In genomic region chr2:157305713-157306110, GRCh38 we compare ENCODE assay signal across 17 cellular contexts. TPM values are rescaled to one million over a fixed set of nuclear protein-coding genes. Genes with fewer than 3 reads are reported as not detected.
DNase-seq lines count a peak whose midpoint lies in the region; ATAC-seq and TF ChIP-seq lines count a peak whose summit lies in the region.
"Had no signal": no experiment of that assay in that cellular context is flagged by ENCODE, and none has a peak within 500 bp of the region (broad histone marks: within the 10 kb centered on the region; RNA-seq: fewer than 3 reads in every experiment).

No MANE protein-coding gene starts in this region.

- no peak overlapping the region for H2BK15ac ChIP-seq in IMR-90 (ENCODE audit: low read depth, low read length)

- H3K9me3 Mint-ChIP-seq in chondrocyte (ENCODE audit: low read depth) = no peaks in the 10 kb centered on the region
- H3K9me3 Mint-ChIP-seq in activated CD4-positive, alpha-beta T cell treated with anti-CD3 and anti-CD28 coated beads, Interleukin-2, amount 10 ng/mL, durations not matched to agents 24 days and 14 days = no peaks in the 10 kb centered on the region
- H3K9me3 Mint-ChIP-seq: IgD-negative memory B cell had no signal

- no peak overlapping the region for H3K27ac Mint-ChIP-seq in chondrocyte (ENCODE audit: unreplicated experiment)
- no peak overlapping the region for H3K27ac Mint-ChIP-seq in activated CD4-positive, alpha-beta T cell treated with anti-CD3 and anti-CD28 coated beads, Interleukin-2, amount 10 ng/mL, durations not matched to agents 24 days and 14 days
- H3K27ac Mint-ChIP-seq: CD4-positive, CD25-positive, alpha-beta regulatory T cell; IgD-negative memory B cell had no signal

- no peak overlapping the region for H2BK5ac ChIP-seq in IMR-90 (ENCODE audit: low read depth, low read length, poor library complexity, severe bottlenecking)

- H4K20me1 ChIP-seq in IMR-90 (ENCODE audit: insufficient read depth, low read length) = no peaks in the 10 kb centered on the region
- H4K20me1 ChIP-seq in smooth muscle cell (ENCODE audit: low read depth) = no peaks in the 10 kb centered on the region
- H4K20me1 ChIP-seq: BLaER1 treated with 17β-estradiol and CSF1 and Interleukin-3, amounts not matched to agents 10 nM and 100 nM had no signal

- CTCF ChIA-PET in IMR-90 (lab: Yijun Ruan, JAX) = interaction anchor here (0.9 to 1.1 kb wide), 3 partner anchors 13 to 705 kb away, joined by 3 to 6 read pairs (median 3); no protein-coding TSS in a partner anchor

- no peak overlapping the region for H3K23ac ChIP-seq in IMR-90 (ENCODE audit: low read depth, low read length)

- no peaks in the 10 kb centered on the region for H3K79me2 ChIP-seq in smooth muscle cell (ENCODE audit: low read depth)

- peaks cover 9% of the 10 kb centered on the region for H3K36me3 ChIP-seq in IMR-90 (ENCODE audit: control insufficient read depth, insufficient read depth, low read length)
- no peaks in the 10 kb centered on the region for H3K36me3 ChIP-seq in smooth muscle cell (ENCODE audit: low read depth)
- H3K36me3 ChIP-seq: BLaER1 treated with 17β-estradiol and CSF1 and Interleukin-3, amounts not matched to agents 10 nM and 100 nM had no signal

- no peak overlapping the region for H4K91ac ChIP-seq in IMR-90 (ENCODE audit: insufficient read depth, low read depth, low read length)

- no peak overlapping the region for H3K56ac ChIP-seq in IMR-90 (ENCODE audit: extremely low read depth, insufficient read depth, low read length)

- H3K4me2 ChIP-seq in IMR-90 (ENCODE audit: low read depth, low read length) = no peak overlapping the region
- no peak overlapping the region for H3K4me2 ChIP-seq in smooth muscle cell
- H3K4me2 ChIP-seq: BLaER1 treated with 17β-estradiol and CSF1 and Interleukin-3, amounts not matched to agents 10 nM and 100 nM had no signal

- no peak overlapping the region for H3K4me3 Mint-ChIP-seq in chondrocyte (ENCODE audit: unreplicated experiment)
- H3K4me3 Mint-ChIP-seq in activated CD4-positive, alpha-beta T cell treated with anti-CD3 and anti-CD28 coated beads, Interleukin-2, amount 10 ng/mL, durations not matched to agents 24 days and 14 days = no peak overlapping the region
- H3K4me3 Mint-ChIP-seq: CD4-positive, CD25-positive, alpha-beta regulatory T cell; IgD-negative memory B cell had no signal

- H3K9ac ChIP-seq in IMR-90 (ENCODE audit: low read depth, low read length) = no peak overlapping the region
- no peak overlapping the region for H3K9ac ChIP-seq in smooth muscle cell (ENCODE audit: low read depth)
- H3K9ac ChIP-seq: BLaER1 treated with 17β-estradiol and CSF1 and Interleukin-3, amounts not matched to agents 10 nM and 100 nM had no signal

- peaks cover 5% of the 10 kb centered on the region for H3K4me1 Mint-ChIP-seq in chondrocyte (ENCODE audit: low read depth)
- H3K4me1 Mint-ChIP-seq in activated CD4-positive, alpha-beta T cell treated with anti-CD3 and anti-CD28 coated beads, Interleukin-2, amount 10 ng/mL, durations not matched to agents 24 days and 14 days = peaks cover 14% of the 10 kb centered on the region

- no CpG with 5 or more reads among the region's 4 CpGs for WGBS in IMR-90 (ENCODE audit: extremely low coverage in 2 of 2, insufficient read length in 1 of 2), 2 experiments
- 87% methylated on average over 4 of the region's 4 CpGs for WGBS in smooth muscle cell (ENCODE audit: low lambda C conversion rate)

- POLR2A ChIA-PET in IMR-90 (lab: Charles Lee; ENCODE audit: unreplicated experiment) = no interaction called here

- intact Hi-C loops in IMR-90 (cut with micrococcal nuclease) = no loop called here
- intact Hi-C loops in dorsolateral prefrontal cortex (cut with DNase I) = loop anchor here in 1 of 2 donors (2.0 to 10.0 kb wide), 2 partner anchors 21 to 289 kb away; no protein-coding TSS in a partner anchor
- intact Hi-C loops in activated CD4-positive, alpha-beta T cell treated with anti-CD3 and anti-CD28 coated beads, Interleukin-2, amount 10 ng/mL, durations not matched to agents 24 days and 14 days (cut with micrococcal nuclease) = loop anchor here (10.0 kb wide), 3 partner anchors 319 to 1449 kb away; partner anchors contain the start of gene ACVR1C

- no peak overlapping the region for H2BK120ac ChIP-seq in IMR-90 (ENCODE audit: low read depth, low read length)

- no peak for ATAC-seq in IMR-90 (ENCODE audit: low read depth)

- TF ChIP-seq CTCF in IMR-90 (conservative IDR thresholded peaks at IDR 0.05; ENCODE audit: low read depth, low read length) (no peak), dorsolateral prefrontal cortex (IDR thresholded peaks at IDR 0.05 in 54 of 56, conservative IDR thresholded peaks at IDR 0.05 in 2 of 56; ENCODE audit: low read depth in 1 of 56, partially characterized antibody in 56 of 56) (no peak), smooth muscle cell (IDR thresholded peaks at IDR 0.05; ENCODE audit: borderline replicate concordance, insufficient read depth, poor library complexity, severe bottlenecking) (no peak), chondrocyte (IDR thresholded peaks at IDR 0.05) (no peak)

- H3K79me1 ChIP-seq in IMR-90 (ENCODE audit: low read depth in 1 of 2, low read length in 2 of 2) = no peaks in the 10 kb centered on the region

- H2BK20ac ChIP-seq in IMR-90 (ENCODE audit: low read depth, low read length) = no peak overlapping the region

- H3K27me3 Mint-ChIP-seq in chondrocyte (ENCODE audit: low read depth) = no peaks in the 10 kb centered on the region
- peaks cover 11% of the 10 kb centered on the region for H3K27me3 Mint-ChIP-seq in activated CD4-positive, alpha-beta T cell treated with anti-CD3 and anti-CD28 coated beads, Interleukin-2, amount 10 ng/mL, durations not matched to agents 24 days and 14 days
- H3K27me3 Mint-ChIP-seq: IgD-negative memory B cell had no signal

- H3K4ac ChIP-seq in IMR-90 (ENCODE audit: low read depth, low read length) = no peak overlapping the region

- no peak overlapping the region for H4K5ac ChIP-seq in IMR-90 (ENCODE audit: low read depth, low read length)

- no peak overlapping the region for H3K18ac ChIP-seq in IMR-90 (ENCODE audit: low read depth, low read length)

- H3K9me3 ChIP-seq in IMR-90 (ENCODE audit: control insufficient read depth, insufficient read depth, low read length) (no peaks in the 10 kb centered on the region), smooth muscle cell (replicated peaks; ENCODE audit: low read depth) (no peaks in the 10 kb centered on the region)
- H3K9me3 ChIP-seq: BLaER1 treated with 17β-estradiol and CSF1 and Interleukin-3, amounts not matched to agents 10 nM and 100 nM had no signal

- no peak overlapping the region for H3K14ac ChIP-seq in IMR-90 (replicated peaks; ENCODE audit: low read depth, low read length)

- 0 out of 2 replicates have a peak overlapping the region, but pooled peaks have one; percentile 23 for H2AK5ac ChIP-seq in IMR-90 (ENCODE audit: low read depth, low read length)

- H3K4me3 ChIP-seq in IMR-90 (ENCODE audit: insufficient read depth, low read depth, low read length) (no peak overlapping the region), dorsolateral prefrontal cortex (peak overlapping the region in 2 of 59 donors; percentile 4 to 27), smooth muscle cell (no peak overlapping the region)
- H3K4me3 ChIP-seq: BLaER1 treated with 17β-estradiol and CSF1 and Interleukin-3, amounts not matched to agents 10 nM and 100 nM had no signal

- no peaks in the 10 kb centered on the region for H3F3A ChIP-seq in smooth muscle cell (ENCODE audit: low read depth)

- H3K4me1 ChIP-seq in IMR-90 (ENCODE audit: control insufficient read depth, insufficient read depth, low read length) (peaks cover 2% of the 10 kb centered on the region; the same call in 1 of the 2 replicates), smooth muscle cell (ENCODE audit: low read depth) (peaks cover 12% of the 10 kb centered on the region)

- DNase-seq in EH (ENCODE audit: low read depth) (peak; percentile 27), IMR-90 (peak; percentile 5), dorsolateral prefrontal cortex (no peak), smooth muscle cell (lab: John Stamatoyannopoulos, UW; ENCODE audit: unreplicated experiment) (no peak), chondrocyte (ENCODE audit: low spot score) (no peak), cerebellar nuclear complex (lab: John Stamatoyannopoulos, UW) (no peak)
- DNase-seq in stimulated activated CD4-positive, alpha-beta T cell treated with anti-CD3 and anti-CD28 coated beads, Interleukin-4, amount 100 ng/mL, for 4 hours = no peak
- no peak for DNase-seq in activated CD4-positive, alpha-beta T cell treated with anti-CD3 and anti-CD28 coated beads, Interleukin-2, amount 10 ng/mL, durations not matched to agents 24 days and 14 days
- DNase-seq: 8988T; ACHN; Calu3; CD4-positive, CD25-positive, alpha-beta regulatory T cell; DMS 273 treated with DMSO at 0.1 percent for 48 hours; H7 had no signal

- H4K8ac ChIP-seq in IMR-90 (ENCODE audit: low read depth in 2 of 2, low read length in 2 of 2) = no peak overlapping the region; a peak in 1 of 4 replicates

- no peak for TF ChIP-seq RAD21 in IMR-90 (IDR thresholded peaks at IDR 0.05; ENCODE audit: low read length)

- no peak for TF ChIP-seq POLR2A in IMR-90 (IDR thresholded peaks at IDR 0.05; ENCODE audit: low read depth, low read length)

- in situ Hi-C loops in IMR-90 (cut with MboI; ENCODE audit: low sequenced_read_pairs) = no loop called here

- H3K36me3 Mint-ChIP-seq in chondrocyte (ENCODE audit: low read depth) = peaks cover 7% of the 10 kb centered on the region
- no peaks in the 10 kb centered on the region for H3K36me3 Mint-ChIP-seq in activated CD4-positive, alpha-beta T cell treated with anti-CD3 and anti-CD28 coated beads, Interleukin-2, amount 10 ng/mL, durations not matched to agents 24 days and 14 days (ENCODE audit: low read depth)
- H3K36me3 Mint-ChIP-seq: CD4-positive, CD25-positive, alpha-beta regulatory T cell; IgD-negative memory B cell had no signal

- peaks cover 3% of the 10 kb centered on the region; the same call in 1 of the 2 replicates for H3K9me1 ChIP-seq in IMR-90 (ENCODE audit: insufficient read depth, low read length)

- no peaks in the 10 kb centered on the region for H3K27me3 ChIP-seq in IMR-90 (ENCODE audit: control insufficient read depth, insufficient read depth, low read length)
- H3K27me3 ChIP-seq in dorsolateral prefrontal cortex = peaks cover 0 to 8% (median 0%) of the 10 kb centered on the region in 45 donors
- H3K27me3 ChIP-seq in smooth muscle cell (ENCODE audit: low read depth) = no peaks in the 10 kb centered on the region
- H3K27me3 ChIP-seq: BLaER1 treated with 17β-estradiol and CSF1 and Interleukin-3, amounts not matched to agents 10 nM and 100 nM had no signal

- no TSS peak for BruUV-seq in IMR-90 (replicated peaks; lab: Mats Ljungman, UMichigan)

- H3K27ac ChIP-seq in IMR-90 (ENCODE audit: insufficient read depth, low read length) (no peak overlapping the region), dorsolateral prefrontal cortex (peak overlapping the region in 32 of 59 donors; percentile 8 to 83 (median 64)), smooth muscle cell (ENCODE audit: low read depth) (peak overlapping the region; percentile 5)
- H3K27ac ChIP-seq: BLaER1 treated with 17β-estradiol and CSF1 and Interleukin-3, amounts not matched to agents 10 nM and 100 nM had no signal

- dilution Hi-C loops in IMR-90 (cut with HindIII; ENCODE audit: low sequenced_read_pairs, unreplicated experiment) = no loop called here

- no peak overlapping the region for H2AK9ac ChIP-seq in IMR-90 (replicated peaks; ENCODE audit: low read depth, low read length, poor library complexity)

- no peak overlapping the region for H2AFZ ChIP-seq in IMR-90 (replicated peaks; ENCODE audit: low read length, poor library complexity)
- H2AFZ ChIP-seq in smooth muscle cell (ENCODE audit: low read depth) = no peak overlapping the region

RNA-seq across cellular contexts. Expression of gene ERMN, which starts 19.9 kb away (rescaled TPM):
- not detected in 2 replicates for total RNA-seq in IMR-90 (2012; rRNA removed)
- polyA plus RNA-seq in IMR-90 (2012; rRNA removed) = not detected in 2 replicates
- not detected in 2 replicates for polyA plus RNA-seq in IMR-90 (2012; cell fraction: cytosol; rRNA removed)
- 0.13 TPM in 1 of 2 replicates, not detected in the other for polyA plus RNA-seq in IMR-90 (2012; cell fraction: nucleus; rRNA removed; ENCODE audit: low replicate concordance)
- total RNA-seq in dorsolateral prefrontal cortex = 100 to 1,000 TPM in 97 of 120 experiments, 10 to 100 TPM in 23; 40.3 to 874 (median 194) TPM
- not detected in 2 replicates for total RNA-seq in smooth muscle cell
- polyA plus RNA-seq in smooth muscle cell = not detected in 2 replicates
- not detected in 3 replicates for total RNA-seq in chondrocyte
- 1.4 and 1.6 TPM in 2 replicates for total RNA-seq in activated CD4-positive, alpha-beta T cell treated with anti-CD3 and anti-CD28 coated beads, Interleukin-2, amount 10 ng/mL, durations not matched to agents 24 days and 14 days
- total RNA-seq: Calu3, HT-29 had no signal
- polyA plus RNA-seq: CD4-positive, CD25-positive, alpha-beta regulatory T cell had no signal

RNA-seq across cellular contexts. Expression of gene GALNT5, which starts 48.2 kb away (rescaled TPM):
- total RNA-seq in IMR-90 (2012; rRNA removed) (63.3 and 73.6 TPM in 2 replicates), dorsolateral prefrontal cortex (1 to 10 TPM in 1 of 120 experiments, under 1 TPM in 48, not detected in 71; 0.06 to 1.1 (median 0.12) TPM), smooth muscle cell (1.8 and 2.5 TPM in 2 replicates), chondrocyte (14.2 to 30.0 TPM (median 14.4 TPM) in 3 replicates)
- polyA plus RNA-seq in IMR-90 (2012; rRNA removed) (28.9 and 36.3 TPM in 2 replicates), smooth muscle cell (1.5 and 2.0 TPM in 2 replicates)
- polyA plus RNA-seq in IMR-90 (2012; cell fraction: cytosol; rRNA removed) = 7.2 and 7.9 TPM in 2 replicates
- polyA plus RNA-seq in IMR-90 (2012; cell fraction: nucleus; rRNA removed; ENCODE audit: low replicate concordance) = 4.0 and 36.8 TPM in 2 replicates
- total RNA-seq in activated CD4-positive, alpha-beta T cell treated with anti-CD3 and anti-CD28 coated beads, Interleukin-2, amount 10 ng/mL, durations not matched to agents 24 days and 14 days = not detected in 2 replicates
- total RNA-seq: CD4-positive, CD25-positive, alpha-beta regulatory T cell had no signal
- polyA plus RNA-seq: IgD-negative memory B cell had no signal

Comparison
In these comparisons a context has a peak if more than half of its experiments do, and no peak if none do; other contexts are left out.
1. DNase-seq: peak in EH (single experiment) and IMR-90 (single experiment); none in dorsolateral prefrontal cortex (0 of 10), smooth muscle cell (single experiment), chondrocyte (single experiment), stimulated activated CD4-positive, alpha-beta T cell treated with anti-CD3 and anti-CD28 coated beads, Interleukin-4, amount 100 ng/mL, for 4 hours (0 of 2), activated CD4-positive, alpha-beta T cell treated with anti-CD3 and anti-CD28 coated beads, Interleukin-2, amount 10 ng/mL, durations not matched to agents 24 days and 14 days (single experiment) and cerebellar nuclear complex (0 of 2).
2. RNA of gene ERMN, which starts 19.9 kb away (total RNA-seq): 40.3 to 874 TPM in dorsolateral prefrontal cortex; 1.4 to 1.6 TPM in activated CD4-positive, alpha-beta T cell treated with anti-CD3 and anti-CD28 coated beads, Interleukin-2, amount 10 ng/mL, durations not matched to agents 24 days and 14 days, not detected in IMR-90, not detected in smooth muscle cell and not detected in chondrocyte; every median in the first group is over 10 times any median in the second.